13 cellular contexts compared by ENCODE assay signal in the genomic region with DNA sequence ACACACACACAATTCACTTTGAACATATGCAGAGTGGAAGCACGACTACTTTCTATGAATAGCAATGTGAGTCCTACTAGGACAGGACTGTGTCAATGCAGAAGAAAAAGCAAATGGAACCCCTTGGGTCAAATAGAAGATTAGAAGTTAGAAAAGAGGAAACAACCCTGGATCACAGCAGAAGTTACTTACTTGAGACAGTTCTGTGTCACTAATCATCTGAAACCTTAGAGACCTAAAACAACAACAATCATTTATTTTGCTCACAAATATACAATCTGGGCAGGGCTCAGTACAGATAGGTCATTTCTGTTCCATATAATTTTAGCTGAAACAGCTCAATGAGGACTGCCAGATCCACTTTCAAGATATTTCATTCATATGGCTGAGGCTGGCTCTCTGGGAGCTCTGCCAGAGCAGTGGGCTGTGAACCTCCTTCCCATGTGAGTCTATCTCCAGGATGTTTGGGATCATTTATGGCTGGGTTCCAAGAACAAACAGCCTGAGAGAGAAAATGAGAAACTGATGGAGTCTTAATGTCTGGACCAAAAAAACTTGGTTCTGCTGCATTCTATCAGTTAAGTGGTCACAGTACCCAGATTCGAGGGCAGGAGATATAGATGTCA. TPM values are rescaled to one million over a fixed set of nuclear protein-coding genes. Genes with fewer than 3 reads are reported as not detected.
DNase-seq lines count a peak whose midpoint lies in the region; ATAC-seq, FAIRE-seq and TF ChIP-seq lines count a peak whose summit lies in the region.
"Had no signal": no experiment of that assay in that cellular context is flagged by ENCODE, and none has a peak within 500 bp of the region (broad histone marks: within the 10 kb centered on the region; RNA-seq: fewer than 3 reads in every experiment).

No MANE protein-coding gene starts in this region.

- H3K9me3 ChIP-seq in mucosa of descending colon = peaks cover 13% of the 10 kb centered on the region

- H3K27ac Mint-ChIP-seq in osteocyte (ENCODE audit: unreplicated experiment) = no peak overlapping the region

- peak; percentile 94 for FAIRE-seq in GM12892 (lab: Jason Lieb, UNC)

- H3K27me3 Mint-ChIP-seq in osteocyte (ENCODE audit: unreplicated experiment) = peaks cover 10% of the 10 kb centered on the region

- H3K27ac ChIP-seq in brain microvascular endothelial cell = no peak overlapping the region
- H3K27ac ChIP-seq: stomach had no signal

- ATAC-seq in mucosa of descending colon (peak; percentile 14), HG02840 (IDR thresholded peaks at IDR 0.05; ENCODE audit: low FRiP score, unreplicated experiment) (no peak), esophagus mucosa (no peak)

- H3K36me3 ChIP-seq in brain microvascular endothelial cell (replicated peaks) = no peaks in the 10 kb centered on the region
- H3K36me3 ChIP-seq in mucosa of descending colon (ENCODE audit: low read depth) = no peaks in the 10 kb centered on the region
- H3K36me3 ChIP-seq: stomach had no signal

- intact Hi-C loops in mucosa of descending colon (cut with DNase I, micrococcal nuclease) = loop anchor here in 1 of 2 donors (5.0 kb wide), 1 partner anchor 97 kb away; no protein-coding TSS in a partner anchor

- H3K4me3 Mint-ChIP-seq in osteocyte (ENCODE audit: unreplicated experiment) = no peak overlapping the region

- TF ChIP-seq CTCF in brain microvascular endothelial cell (IDR thresholded peaks at IDR 0.05; ENCODE audit: low read depth, low read length, missing control alignments) (no peak), mucosa of descending colon (IDR thresholded peaks at IDR 0.05) (no peak), osteocyte (IDR thresholded peaks at IDR 0.05) (no peak)

- peaks cover 10% of the 10 kb centered on the region for H3K9me3 Mint-ChIP-seq in osteocyte (ENCODE audit: unreplicated experiment)

- no peaks in the 10 kb centered on the region for H3K4me1 ChIP-seq in mucosa of descending colon (ENCODE audit: low read depth)

- no peak overlapping the region for H3K4me3 ChIP-seq in brain microvascular endothelial cell (ENCODE audit: low read depth, low read length)
- no peak overlapping the region for H3K4me3 ChIP-seq in mucosa of descending colon
- H3K4me3 ChIP-seq: stomach had no signal

- H3K27me3 ChIP-seq in brain microvascular endothelial cell (replicated peaks) = no peaks in the 10 kb centered on the region
- H3K27me3 ChIP-seq: stomach had no signal

- in situ Hi-C loops in brain microvascular endothelial cell (cut with HindIII; ENCODE audit: low pct_ligation_motif_present, low sequenced_read_pairs) = no loop called here

- no peak for TF ChIP-seq POLR2A in GM12892 (IDR thresholded peaks at IDR 0.05; ENCODE audit: low read depth, low read length)

- no peaks in the 10 kb centered on the region for H3K4me1 Mint-ChIP-seq in osteocyte (ENCODE audit: unreplicated experiment)

- H3K36me3 Mint-ChIP-seq in osteocyte (ENCODE audit: unreplicated experiment) = no peaks in the 10 kb centered on the region

- DNase-seq in GM12892 (ENCODE audit: insufficient read length) (no peak), NCI-H2029 treated with DMSO at 0.1 percent for 48 hours (lab: John Stamatoyannopoulos, UW) (peak; percentile 36), brain microvascular endothelial cell (peak; percentile 29), mucosa of descending colon (no peak), NK-92 (lab: John Stamatoyannopoulos, UW; ENCODE audit: unreplicated experiment) (no peak), osteocyte (ENCODE audit: extremely low spot score, unreplicated experiment) (no peak)
- DNase-seq: activated naive CD4-positive, alpha-beta T cell treated with Interleukin-2 at 50 U/mL for 16 hours; Karpas-422; retina; stomach had no signal

RNA-seq across cellular contexts. Expression of a gene that starts 42.5 kb away (rescaled TPM):
- polyA plus RNA-seq in GM12892 (2012; ENCODE audit: missing spikeins) = 5.2 TPM
- 1 to 10 TPM; 1.0 to 2.9 (median 2.8) TPM for total RNA-seq in mucosa of descending colon
- not detected in 2 replicates for total RNA-seq in osteocyte
- 0.84 TPM for total RNA-seq in esophagus mucosa

RNA-seq across cellular contexts. Expression of a gene that starts 44.3 kb away (rescaled TPM):
- not detected for polyA plus RNA-seq in GM12892 (2012; ENCODE audit: missing spikeins)
- total RNA-seq in mucosa of descending colon = not detected
- not detected in 2 replicates for total RNA-seq in osteocyte
- total RNA-seq in esophagus mucosa = 5.5 TPM
- total RNA-seq: T-helper 1 cell treated with Interleukin-12 subunit alpha and Interleukin-12 subunit beta and Interleukin-4 antibody, amounts not matched to agents 30 ng/mL and 1 ng/mL, for 36 hours had no signal

RNA-seq across cellular contexts. Expression of a gene that starts 50.6 kb away (rescaled TPM):
- not detected for polyA plus RNA-seq in GM12892 (2012; ENCODE audit: missing spikeins)
- total RNA-seq in mucosa of descending colon = not detected
- not detected in 2 replicates for total RNA-seq in osteocyte
- total RNA-seq in esophagus mucosa = not detected
- total RNA-seq: stomach; T-helper 1 cell treated with Interleukin-12 subunit alpha and Interleukin-12 subunit beta and Interleukin-4 antibody, amounts not matched to agents 30 ng/mL and 1 ng/mL, for 36 hours had no signal

Comparison
In these comparisons a context has a peak if more than half of its experiments do, and no peak if none do; other contexts are left out.
1. DNase-seq: peak in NCI-H2029 treated with DMSO at 0.1 percent for 48 hours (single experiment) and brain microvascular endothelial cell (single experiment); none in GM12892 (single experiment), mucosa of descending colon (0 of 3), NK-92 (single experiment) and osteocyte (single experiment).